ENCODE assay signal across 9 cellular contexts in genomic region chr1:8238141-8239038, GRCh38.
DNase-seq lines count a peak whose midpoint lies in the region; ATAC-seq lines count a peak whose summit lies in the region.
"Had no signal": no experiment of that assay in that cellular context is flagged by ENCODE, and none has a peak within 500 bp of the region (broad histone marks: within the 10 kb centered on the region; RNA-seq: fewer than 3 reads in every experiment).

No MANE protein-coding gene starts in this region.

- ATAC-seq in GM19035 (IDR thresholded peaks at IDR 0.05; ENCODE audit: unreplicated experiment) (no peak), T-helper 17 cell (no peak)

- H3K27me3 Mint-ChIP-seq in activated T-helper 2 cell treated with anti-CD3 and anti-CD28 coated beads, Interferon-gamma antibody, Interleukin-2, Interleukin-4, amounts not matched to agents 10 μg/mL and 5 μg/mL and 100 μg/mL, durations not matched to agents 14 hours and 24 hours and 36 hours (ENCODE audit: low read depth) = no peaks in the 10 kb centered on the region
- peaks cover 23% of the 10 kb centered on the region for H3K27me3 Mint-ChIP-seq in T-helper 17 cell

- no peaks in the 10 kb centered on the region for H3K9me3 ChIP-seq in GM23248 (ENCODE audit: low read depth)
- H3K9me3 ChIP-seq in SJCRH30 (replicated peaks) = no peaks in the 10 kb centered on the region
- no peaks in the 10 kb centered on the region for H3K9me3 ChIP-seq in T-helper 17 cell (ENCODE audit: control insufficient read depth, low read length, poor library complexity, severe bottlenecking)

- H3K4me1 ChIP-seq in GM23248 (ENCODE audit: insufficient read depth) (peaks cover 14% of the 10 kb centered on the region), SJCRH30 (peaks cover 16% of the 10 kb centered on the region)

- H3K4me3 Mint-ChIP-seq in activated T-helper 2 cell treated with anti-CD3 and anti-CD28 coated beads, Interferon-gamma antibody, Interleukin-2, Interleukin-4, amounts not matched to agents 10 μg/mL and 5 μg/mL and 100 μg/mL, durations not matched to agents 14 hours and 24 hours and 36 hours (ENCODE audit: low read depth) = no peak overlapping the region
- no peak overlapping the region for H3K4me3 Mint-ChIP-seq in T-helper 17 cell

- no peaks in the 10 kb centered on the region for H3K79me2 ChIP-seq in GM23248 (ENCODE audit: insufficient read depth)

- H3K36me3 Mint-ChIP-seq in activated T-helper 2 cell treated with anti-CD3 and anti-CD28 coated beads, Interferon-gamma antibody, Interleukin-2, Interleukin-4, amounts not matched to agents 10 μg/mL and 5 μg/mL and 100 μg/mL, durations not matched to agents 14 hours and 24 hours and 36 hours (ENCODE audit: low read depth) = no peaks in the 10 kb centered on the region
- H3K36me3 Mint-ChIP-seq in T-helper 17 cell (ENCODE audit: low read depth) = no peaks in the 10 kb centered on the region

- H3K27ac ChIP-seq in GM23248 = peak overlapping the region; percentile 84
- no peak overlapping the region for H3K27ac ChIP-seq in SJCRH30

- intact Hi-C loops in activated T-helper 2 cell treated with anti-CD3 and anti-CD28 coated beads, Interferon-gamma antibody, Interleukin-2, Interleukin-4, amounts not matched to agents 10 μg/mL and 5 μg/mL and 100 μg/mL, durations not matched to agents 14 hours and 24 hours and 36 hours (cut with micrococcal nuclease) = no loop called here

- H3K4me3 ChIP-seq in GM23248 (peak overlapping the region; percentile 63), skeletal muscle cell (ENCODE audit: low read depth, low read length) (no peak overlapping the region), SJCRH30 (no peak overlapping the region)

- in situ Hi-C loops in GM23248 (cut with MboI) = loop anchor here (25.0 kb wide), 1 partner anchor 201 kb away; the partner anchor contains the start of gene ERRFI1

- no peaks in the 10 kb centered on the region for H3K9me3 Mint-ChIP-seq in activated T-helper 2 cell treated with anti-CD3 and anti-CD28 coated beads, Interferon-gamma antibody, Interleukin-2, Interleukin-4, amounts not matched to agents 10 μg/mL and 5 μg/mL and 100 μg/mL, durations not matched to agents 14 hours and 24 hours and 36 hours

- H4K20me1 ChIP-seq in GM23248 (ENCODE audit: insufficient read depth) = no peaks in the 10 kb centered on the region

- H3K36me3 ChIP-seq in GM23248 (ENCODE audit: low read depth) (no peaks in the 10 kb centered on the region), SJCRH30 (no peaks in the 10 kb centered on the region)

- H3F3A ChIP-seq in GM23248 (ENCODE audit: insufficient read depth) = peaks cover 12% of the 10 kb centered on the region; the same call in 1 of the 2 replicates

- peak overlapping the region; percentile 27 for H2AFZ ChIP-seq in GM23248

- H3K27me3 ChIP-seq in GM23248 (replicated peaks; ENCODE audit: insufficient read depth) (no peaks in the 10 kb centered on the region), SJCRH30 (no peaks in the 10 kb centered on the region)

- DNase-seq in GM23248 (peak; percentile 93), SW480 (ENCODE audit: low spot score) (peak; percentile 86), glomerular endothelial cell (ENCODE audit: extremely low read depth, low read depth, low spot score) (peak; percentile 64), skeletal muscle cell (ENCODE audit: low read depth) (peak; percentile 79), SJCRH30 (no peak), T-helper 17 cell (no peak)
- no peak for DNase-seq in activated T-helper 2 cell treated with anti-CD3 and anti-CD28 coated beads, Interferon-gamma antibody, Interleukin-2, Interleukin-4, amounts not matched to agents 10 μg/mL and 5 μg/mL and 100 μg/mL, durations not matched to agents 14 hours and 24 hours and 36 hours (ENCODE audit: low spot score)
- DNase-seq: NCI-H524 treated with DMSO at 0.1 percent for 48 hours had no signal

- peak overlapping the region; percentile 93 for H3K4me2 ChIP-seq in GM23248 (ENCODE audit: unreplicated experiment)

- H3K27ac Mint-ChIP-seq in activated T-helper 2 cell treated with anti-CD3 and anti-CD28 coated beads, Interferon-gamma antibody, Interleukin-2, Interleukin-4, amounts not matched to agents 10 μg/mL and 5 μg/mL and 100 μg/mL, durations not matched to agents 14 hours and 24 hours and 36 hours = no peak overlapping the region
- no peak overlapping the region for H3K27ac Mint-ChIP-seq in T-helper 17 cell

- H3K4me1 Mint-ChIP-seq in activated T-helper 2 cell treated with anti-CD3 and anti-CD28 coated beads, Interferon-gamma antibody, Interleukin-2, Interleukin-4, amounts not matched to agents 10 μg/mL and 5 μg/mL and 100 μg/mL, durations not matched to agents 14 hours and 24 hours and 36 hours (ENCODE audit: low read depth) = peaks cover 6% of the 10 kb centered on the region
- H3K4me1 Mint-ChIP-seq in T-helper 17 cell = peaks cover 10% of the 10 kb centered on the region

- H3K9me2 ChIP-seq in GM23248 (ENCODE audit: insufficient read depth) = no peaks in the 10 kb centered on the region

- WGBS in GM23248 (ENCODE audit: low coverage in 1 of 2, low lambda C conversion rate in 2 of 2, missing lambda C conversion rate in 2 of 2), 2 experiments = 5% methylated on average over 17 to 20 of the region's 20 CpGs

- H3K9ac ChIP-seq in GM23248 = peak overlapping the region; percentile 71

Comparison
In these comparisons a context has a peak if more than half of its experiments do, and no peak if none do; other contexts are left out.
1. DNase-seq: peak in GM23248 (single experiment), SW480 (single experiment), glomerular endothelial cell (single experiment) and skeletal muscle cell (single experiment); none in activated T-helper 2 cell treated with anti-CD3 and anti-CD28 coated beads, Interferon-gamma antibody, Interleukin-2, Interleukin-4, amounts not matched to agents 10 μg/mL and 5 μg/mL and 100 μg/mL, durations not matched to agents 14 hours and 24 hours and 36 hours (single experiment), SJCRH30 (0 of 2) and T-helper 17 cell (0 of 3).